ENCODE assay signal across 26 cellular contexts in the genomic region with DNA sequence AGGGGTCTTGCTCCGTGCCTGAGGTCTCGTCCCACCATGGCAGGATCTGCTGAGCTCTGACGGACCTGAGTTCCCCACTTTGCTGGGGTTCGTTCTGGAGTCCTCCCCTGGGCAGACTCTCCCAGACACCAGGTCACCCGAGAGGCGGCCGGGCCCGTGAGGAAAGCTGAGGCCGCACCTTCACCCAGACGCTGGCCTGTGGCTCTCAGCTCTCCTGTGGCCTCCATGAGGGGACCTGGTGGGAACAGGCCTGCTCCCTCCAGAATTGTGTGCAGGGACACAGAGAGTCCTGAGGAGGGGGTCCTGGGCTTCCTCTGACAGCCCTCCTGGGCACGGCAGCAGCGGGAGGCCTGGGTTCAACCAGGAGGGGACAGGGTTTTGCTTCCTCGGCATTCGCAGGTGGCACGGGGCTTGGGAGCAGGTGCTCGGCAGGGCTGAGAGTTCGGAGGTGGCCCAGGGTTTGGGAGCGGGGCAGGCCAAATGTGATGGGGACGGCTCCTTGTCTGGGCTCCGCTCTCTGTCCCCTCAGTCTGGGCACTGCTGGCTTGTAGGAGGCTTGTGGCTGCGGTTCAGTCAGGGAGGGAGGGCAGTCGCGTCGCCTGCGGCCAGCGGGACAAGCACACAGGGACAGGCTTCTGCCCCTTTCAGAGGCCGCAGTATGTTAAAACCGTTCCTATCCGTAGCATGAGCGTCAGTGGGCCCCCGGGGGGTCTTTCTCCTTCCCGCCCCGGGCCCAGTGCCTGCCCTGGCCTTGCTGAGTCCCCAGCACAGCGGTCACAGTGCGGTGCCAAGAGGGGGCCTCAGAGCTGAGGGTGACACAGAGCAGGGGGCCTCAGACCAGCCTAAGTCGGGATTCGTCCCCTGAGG. TPM values are rescaled to one million over a fixed set of nuclear protein-coding genes. Genes with fewer than 3 reads are reported as not detected.
A peak's percentile ranks its signal among the peaks of the same experiment; 100 is the strongest.
DNase-seq lines count a peak whose midpoint lies in the region; ATAC-seq, FAIRE-seq and TF ChIP-seq lines count a peak whose summit lies in the region.
"Had no signal": no experiment of that assay in that cellular context is flagged by ENCODE, and none has a peak within 500 bp of the region (broad histone marks: within the 10 kb centered on the region; RNA-seq: fewer than 3 reads in every experiment).

No MANE protein-coding gene starts in this region.

- H3K23ac ChIP-seq in H1 (ENCODE audit: insufficient read length) = no peak overlapping the region

- WGBS in H1 (ENCODE audit: extremely low coverage in 1 of 2, insufficient coverage in 1 of 2, insufficient read length in 1 of 2, insufficient replicate concordance in 2 of 2, low coverage in 1 of 2, low lambda C conversion rate in 2 of 2, missing lambda C conversion rate in 1 of 2), 2 experiments = 94% methylated on average over 26 of the region's 37 CpGs; no CpG with 5 or more reads in 1 of the 2 experiments

- CTCF ChIA-PET in H1 (lab: Charles Lee; ENCODE audit: partially characterized antibody) = interaction anchor here (0.6 to 6.5 kb wide), 7 partner anchors 8 to 23 kb away, joined by 3 to 37 read pairs (median 5); no protein-coding TSS in a partner anchor

- H3K4me3 Mint-ChIP-seq in stimulated activated effector memory CD8-positive, alpha-beta T cell treated with anti-CD3 and anti-CD28 coated beads, Interleukin-12 subunit alpha, Interleukin-12 subunit beta, amount 100 ng/mL, for 72 hours = no peak overlapping the region
- H3K4me3 Mint-ChIP-seq: stimulated activated memory B cell treated with anti-CD40 and anti-IgM and Interleukin-4, amounts not matched to agents 10 μg/mL and 1 μg/mL and 100 μg/mL, for 72 hours had no signal

- no peak overlapping the region for H2BK15ac ChIP-seq in H1 (ENCODE audit: low read length)

- H2BK120ac ChIP-seq in H1 (replicated peaks; ENCODE audit: low read depth, low read length) = no peak overlapping the region

- FAIRE-seq in H1 (lab: Jason Lieb, UNC) (no peak), frontal cortex (lab: Jason Lieb, UNC) (no peak)
- FAIRE-seq: D721Med had no signal

- H2AFZ ChIP-seq in H1 (ENCODE audit: low read length) = no peak overlapping the region

- H3K27ac ChIP-seq in H1 (ENCODE audit: low read depth, low read length) = no peak overlapping the region
- H3K27ac ChIP-seq: adrenal gland, body of pancreas, C4-2B, epithelial cell of prostate, HL-60, SJSA1 had no signal

- no peak overlapping the region for H2BK20ac ChIP-seq in H1 (ENCODE audit: low read length)

- no peak for TF ChIP-seq RAD21 in H1 (IDR thresholded peaks at IDR 0.05 in 1 of 2, conservative IDR thresholded peaks at IDR 0.05 in 1 of 2; ENCODE audit: low read depth in 2 of 2, low read length in 2 of 2)

- no peak for TF ChIP-seq POLR2A in H1 (IDR thresholded peaks at IDR 0.05; ENCODE audit: control extremely low read depth in 1 of 2, low read depth in 2 of 2, low read length in 2 of 2)

- 0 out of 2 replicates have a peak overlapping the region, but pooled peaks have one; percentile 50 for H2BK12ac ChIP-seq in H1 (ENCODE audit: low read depth, low read length)

- H3K36me3 ChIP-seq in NT2/D1 (ENCODE audit: insufficient read depth, insufficient read length, low read length) (peaks cover 46% of the 10 kb centered on the region), H1 (ENCODE audit: control insufficient read depth in 2 of 4, insufficient read depth in 4 of 4, low read length in 3 of 4) (peaks cover 0 to 13% (median 4%) of the 10 kb centered on the region in 4 experiments; a peak in 3 of 8 replicates)

- H3K9me3 ChIP-seq in NT2/D1 (ENCODE audit: insufficient read depth, low read length) = no peaks in the 10 kb centered on the region
- no peaks in the 10 kb centered on the region for H3K9me3 ChIP-seq in H1 (ENCODE audit: insufficient read depth in 2 of 2, low read depth in 1 of 2, low read length in 1 of 2)
- H3K9me3 ChIP-seq: adrenal gland, body of pancreas, SJSA1 had no signal

- ATAC-seq in activated naive CD4-positive, alpha-beta T cell treated with anti-CD3 and anti-CD28 coated beads, Interleukin-2, amount 50 U/mL, for 72 hours = no peak
- ATAC-seq in stimulated activated effector memory CD8-positive, alpha-beta T cell treated with anti-CD3 and anti-CD28 coated beads, Interleukin-12 subunit alpha, Interleukin-12 subunit beta, amount 100 ng/mL, for 72 hours = no peak
- ATAC-seq: body of pancreas; sciatic nerve; stimulated activated memory B cell treated with anti-CD40 and anti-IgM and Interleukin-4, amounts not matched to agents 10 μg/mL and 1 μg/mL and 100 μg/mL, for 72 hours had no signal

- H3K4me1 ChIP-seq in NT2/D1 (ENCODE audit: insufficient read depth, insufficient read length) (peaks cover 10% of the 10 kb centered on the region), H1 (replicated peaks in 1 of 4; ENCODE audit: control insufficient read depth in 3 of 4, insufficient read depth in 4 of 4, low read length in 3 of 4) (no peaks in the 10 kb centered on the region)
- H3K4me1 ChIP-seq: body of pancreas, SJSA1 had no signal

- H3K56ac ChIP-seq in H1 (replicated peaks; ENCODE audit: insufficient read length, low read depth, low read length) = no peak overlapping the region

- H3K4ac ChIP-seq in H1 (replicated peaks; ENCODE audit: insufficient read length, low read depth, low read length) = no peak overlapping the region

- POLR2A ChIA-PET in H1 (lab: Charles Lee; ENCODE audit: partially characterized antibody) = interaction anchor here (1.0 to 1.1 kb wide), 2 partner anchors 9 to 10 kb away, joined by 3 read pairs; no protein-coding TSS in a partner anchor

- DNase-seq in activated naive CD4-positive, alpha-beta T cell treated with anti-CD3 and anti-CD28 coated beads, Interleukin-2, amount 50 U/mL, for 72 hours (ENCODE audit: low spot score in 2 of 2) = no peak
- no peak for DNase-seq in activated naive CD4-positive, alpha-beta T cell treated with Interleukin-2 at 50 U/mL for 16 hours
- DNase-seq in NT2/D1 (ENCODE audit: low read depth, low spot score) (no peak), H1 (ENCODE audit: low read depth in 1 of 2, low spot score in 2 of 2) (no peak), DMS53 (lab: John Stamatoyannopoulos, UW) (no peak), frontal cortex (ENCODE audit: low spot score in 2 of 2) (no peak)
- no peak for DNase-seq in stimulated activated effector memory CD8-positive, alpha-beta T cell treated with anti-CD3 and anti-CD28 coated beads, Interleukin-12 subunit alpha, Interleukin-12 subunit beta, amount 100 ng/mL, for 72 hours (ENCODE audit: low spot score in 2 of 2)
- DNase-seq: activated CD4-positive, alpha-beta T cell treated with anti-CD3 and anti-CD28 coated beads for 1 hour; adrenal gland; body of pancreas; Kasumi-1; NCI-H1436; NCI-H2081 treated with DMSO at 0.1 percent for 48 hours; NCI-H226; RPMI8226; stimulated activated CD4-positive, alpha-beta T cell treated with anti-CD3 and anti-CD28 coated beads, Interleukin-4, amount 100 ng/mL, for 24 hours had no signal

- H3K79me1 ChIP-seq in H1 (ENCODE audit: low read depth, low read length) = 0 out of 2 replicates have a peak, but pooled peaks cover under 1% of the 10 kb centered on the region

- H4K8ac ChIP-seq in H1 (ENCODE audit: extremely low read depth, insufficient read depth, low read length) = peak overlapping the region; percentile 57

- peak overlapping the region; percentile 80 to 87 for H3K27ac Mint-ChIP-seq in activated naive CD4-positive, alpha-beta T cell treated with anti-CD3 and anti-CD28 coated beads, Interleukin-2, amount 50 U/mL, for 72 hours
- H3K27ac Mint-ChIP-seq in stimulated activated effector memory CD8-positive, alpha-beta T cell treated with anti-CD3 and anti-CD28 coated beads, Interleukin-12 subunit alpha, Interleukin-12 subunit beta, amount 100 ng/mL, for 72 hours = peak overlapping the region; percentile 81
- H3K27ac Mint-ChIP-seq: progenitor cell of endocrine pancreas; stimulated activated memory B cell treated with anti-CD40 and anti-IgM and Interleukin-4, amounts not matched to agents 10 μg/mL and 1 μg/mL and 100 μg/mL, for 72 hours had no signal

- H4K20me1 ChIP-seq in H1 (replicated peaks in 1 of 2; ENCODE audit: control insufficient read depth in 1 of 2, insufficient read depth in 2 of 2, low read length in 2 of 2) = peaks cover 0 to 3% of the 10 kb centered on the region in 2 experiments

- no peak for TF ChIP-seq EP300 in H1 (IDR thresholded peaks at IDR 0.05; ENCODE audit: borderline replicate concordance in 1 of 2, low read depth in 2 of 2, low read length in 2 of 2)

- peak overlapping the region; percentile 10 for H3K9ac ChIP-seq in NT2/D1 (ENCODE audit: insufficient read length, low read depth)
- no peak overlapping the region for H3K9ac ChIP-seq in H1 (replicated peaks in 1 of 4; ENCODE audit: extremely low read depth in 1 of 4, low read depth in 3 of 4, low read length in 3 of 4)

- no peak overlapping the region for H2BK5ac ChIP-seq in H1 (ENCODE audit: low read depth, low read length)

- H3K23me2 ChIP-seq in H1 (ENCODE audit: low read depth, low read length) = no peaks in the 10 kb centered on the region

- no peak overlapping the region for H3K14ac ChIP-seq in H1 (ENCODE audit: insufficient read length)

- H3K9me3 Mint-ChIP-seq in activated naive CD4-positive, alpha-beta T cell treated with anti-CD3 and anti-CD28 coated beads, Interleukin-2, amount 50 U/mL, for 72 hours = no peaks in the 10 kb centered on the region
- H3K9me3 Mint-ChIP-seq in stimulated activated effector memory CD8-positive, alpha-beta T cell treated with anti-CD3 and anti-CD28 coated beads, Interleukin-12 subunit alpha, Interleukin-12 subunit beta, amount 100 ng/mL, for 72 hours = no peaks in the 10 kb centered on the region
- H3K9me3 Mint-ChIP-seq: stimulated activated memory B cell treated with anti-CD40 and anti-IgM and Interleukin-4, amounts not matched to agents 10 μg/mL and 1 μg/mL and 100 μg/mL, for 72 hours had no signal

- H2AK5ac ChIP-seq in H1 (ENCODE audit: low read depth, low read length) = no peak overlapping the region

- H3K4me3 ChIP-seq in NT2/D1 (ENCODE audit: insufficient read length, low read depth) (no peak overlapping the region), H1 (ENCODE audit: extremely low read depth in 1 of 4, insufficient read depth in 2 of 4, low read depth in 3 of 4, low read length in 4 of 4) (no peak overlapping the region)
- H3K4me3 ChIP-seq: adrenal gland, body of pancreas, SJSA1 had no signal

- H3K79me2 ChIP-seq in H1 (ENCODE audit: control insufficient read depth in 1 of 2, insufficient read depth in 2 of 2, low read length in 2 of 2) = no peaks in the 10 kb centered on the region

- H3K27me3 ChIP-seq in NT2/D1 (ENCODE audit: insufficient read depth, insufficient read length) (peaks cover 13% of the 10 kb centered on the region), H1 (replicated peaks in 1 of 4; ENCODE audit: control insufficient read depth in 3 of 4, extremely low read depth in 1 of 4, insufficient read depth in 3 of 4, low read length in 3 of 4) (no peaks in the 10 kb centered on the region)
- H3K27me3 ChIP-seq: body of pancreas, SJSA1 had no signal

- no peak overlapping the region for H4K5ac ChIP-seq in H1 (ENCODE audit: insufficient read length, low read depth, low read length)

- no peak overlapping the region for H3K18ac ChIP-seq in H1 (ENCODE audit: extremely low read depth, low read length)

- H3K4me2 ChIP-seq in H1 (ENCODE audit: insufficient read depth in 1 of 2, low read depth in 2 of 2, low read length in 2 of 2) = no peak overlapping the region

- no peak overlapping the region for H4K91ac ChIP-seq in H1 (replicated peaks; ENCODE audit: insufficient read length, low read length)

- peaks cover 0 to under 1% of the 10 kb centered on the region in 2 donors for H3K36me3 Mint-ChIP-seq in activated naive CD4-positive, alpha-beta T cell treated with anti-CD3 and anti-CD28 coated beads, Interleukin-2, amount 50 U/mL, for 72 hours
- peaks cover 35% of the 10 kb centered on the region for H3K36me3 Mint-ChIP-seq in stimulated activated effector memory CD8-positive, alpha-beta T cell treated with anti-CD3 and anti-CD28 coated beads, Interleukin-12 subunit alpha, Interleukin-12 subunit beta, amount 100 ng/mL, for 72 hours

- no peak for TF ChIP-seq CTCF in H1 (IDR thresholded peaks at IDR 0.05; ENCODE audit: control extremely low read depth in 1 of 3, insufficient read depth in 1 of 3, low read depth in 1 of 3, low read length in 3 of 3)

- peaks cover 43% of the 10 kb centered on the region for H3K4me1 Mint-ChIP-seq in stimulated activated effector memory CD8-positive, alpha-beta T cell treated with anti-CD3 and anti-CD28 coated beads, Interleukin-12 subunit alpha, Interleukin-12 subunit beta, amount 100 ng/mL, for 72 hours

RNA-seq across cellular contexts. Expression of gene SNAI3, which starts 8.1 kb away (rescaled TPM):
- 1 to 10 TPM; 5.4 to 6.4 TPM for total RNA-seq in activated naive CD4-positive, alpha-beta T cell treated with anti-CD3 and anti-CD28 coated beads, Interleukin-2, amount 50 U/mL, for 72 hours
- 8.5 and 8.7 TPM in 2 replicates for total RNA-seq in H1 (2021; fragmentation: NEBNext Ultra II Directional; extraction: Animal tissue kit (Norgen Biotek cat#: 25700))
- polyA plus RNA-seq in H1 (2011; rRNA removed) = 13.3 and 15.8 TPM in 2 replicates
- 9.4 TPM for polyA plus RNA-seq in H1 (2011; cell fraction: cytosol; rRNA removed)
- 11.3 TPM for polyA plus RNA-seq in H1 (2011; cell fraction: nucleus; rRNA removed)
- 5.5 to 8.7 TPM (median 8.3 TPM) in 4 replicates for polyA plus RNA-seq in H1 (2012, experiment 1 of 2)
- 9.6 TPM for polyA plus RNA-seq in H1 (2012, experiment 2 of 2)
- polyA plus RNA-seq in H1 (2013, experiment 1 of 2) = 9.0 TPM
- polyA plus RNA-seq in H1 (2013, experiment 2 of 2) = 9.0 TPM
- polyA minus RNA-seq in H1 (2011; rRNA and poly(A)+ RNA removed) = 4.3 and 5.2 TPM in 2 replicates
- polyA minus RNA-seq in H1 (2011; cell fraction: cytosol; rRNA and poly(A)+ RNA removed) = 7.3 TPM
- polyA minus RNA-seq in H1 (2011; cell fraction: nucleus; rRNA and poly(A)+ RNA removed) = 4.7 TPM
- total RNA-seq in frontal cortex = not detected
- total RNA-seq: Daoy had no signal
- polyA plus RNA-seq: neural cell had no signal

RNA-seq across cellular contexts. Expression of gene RNF166, which starts 11.8 kb away (rescaled TPM):
- 10 to 100 TPM; 47.5 to 82.5 TPM for total RNA-seq in activated naive CD4-positive, alpha-beta T cell treated with anti-CD3 and anti-CD28 coated beads, Interleukin-2, amount 50 U/mL, for 72 hours
- total RNA-seq in H1 (2021; fragmentation: NEBNext Ultra II Directional; extraction: Animal tissue kit (Norgen Biotek cat#: 25700)) = 28.7 and 31.2 TPM in 2 replicates
- 29.8 and 36.6 TPM in 2 replicates for polyA plus RNA-seq in H1 (2011; rRNA removed)
- 33.3 TPM for polyA plus RNA-seq in H1 (2011; cell fraction: cytosol; rRNA removed)
- polyA plus RNA-seq in H1 (2011; cell fraction: nucleus; rRNA removed) = 86.5 TPM
- 11.9 to 24.8 TPM (median 22.4 TPM) in 4 replicates for polyA plus RNA-seq in H1 (2012, experiment 1 of 2)
- 21.8 TPM for polyA plus RNA-seq in H1 (2012, experiment 2 of 2)
- polyA plus RNA-seq in H1 (2013, experiment 1 of 2) = 24.2 TPM
- polyA plus RNA-seq in H1 (2013, experiment 2 of 2) = 22.1 TPM
- 11.7 and 12.3 TPM in 2 replicates for polyA minus RNA-seq in H1 (2011; rRNA and poly(A)+ RNA removed)
- polyA minus RNA-seq in H1 (2011; cell fraction: cytosol; rRNA and poly(A)+ RNA removed) = 23.6 TPM
- 24.6 TPM for polyA minus RNA-seq in H1 (2011; cell fraction: nucleus; rRNA and poly(A)+ RNA removed)
- total RNA-seq in frontal cortex = 10.2 TPM

RNA-seq across cellular contexts. Expression of gene CTU2, which starts 11.8 kb away (rescaled TPM):
- total RNA-seq in activated naive CD4-positive, alpha-beta T cell treated with anti-CD3 and anti-CD28 coated beads, Interleukin-2, amount 50 U/mL, for 72 hours = 10 to 100 TPM; 32.2 to 35.5 TPM
- total RNA-seq in H1 (2021; fragmentation: NEBNext Ultra II Directional; extraction: Animal tissue kit (Norgen Biotek cat#: 25700)) = 42.9 and 49.7 TPM in 2 replicates
- 32.7 and 45.4 TPM in 2 replicates for polyA plus RNA-seq in H1 (2011; rRNA removed)
- polyA plus RNA-seq in H1 (2011; cell fraction: cytosol; rRNA removed) = 29.7 TPM
- polyA plus RNA-seq in H1 (2011; cell fraction: nucleus; rRNA removed) = 60.2 TPM
- polyA plus RNA-seq in H1 (2012, experiment 1 of 2) = 22.3 to 36.0 TPM (median 28.1 TPM) in 4 replicates
- 31.0 TPM for polyA plus RNA-seq in H1 (2012, experiment 2 of 2)
- polyA plus RNA-seq in H1 (2013, experiment 1 of 2) = 62.2 TPM
- 60.5 TPM for polyA plus RNA-seq in H1 (2013, experiment 2 of 2)
- 10.7 and 10.9 TPM in 2 replicates for polyA minus RNA-seq in H1 (2011; rRNA and poly(A)+ RNA removed)
- 19.5 TPM for polyA minus RNA-seq in H1 (2011; cell fraction: cytosol; rRNA and poly(A)+ RNA removed)
- 20.0 TPM for polyA minus RNA-seq in H1 (2011; cell fraction: nucleus; rRNA and poly(A)+ RNA removed)
- total RNA-seq in frontal cortex = 15.1 TPM

RNA-seq across cellular contexts. Expression of gene MVD, which starts 31.6 kb away (rescaled TPM):
- 10 to 100 TPM; 91.6 to 96.1 TPM for total RNA-seq in activated naive CD4-positive, alpha-beta T cell treated with anti-CD3 and anti-CD28 coated beads, Interleukin-2, amount 50 U/mL, for 72 hours
- total RNA-seq in H1 (2021; fragmentation: NEBNext Ultra II Directional; extraction: Animal tissue kit (Norgen Biotek cat#: 25700)) = 77.3 and 80.6 TPM in 2 replicates
- polyA plus RNA-seq in H1 (2011; rRNA removed) = 47.2 and 72.1 TPM in 2 replicates
- 74.6 TPM for polyA plus RNA-seq in H1 (2011; cell fraction: cytosol; rRNA removed)
- 130 TPM for polyA plus RNA-seq in H1 (2011; cell fraction: nucleus; rRNA removed)
- polyA plus RNA-seq in H1 (2012, experiment 1 of 2) = 52.7 to 95.2 TPM (median 88.5 TPM) in 4 replicates
- polyA plus RNA-seq in H1 (2012, experiment 2 of 2) = 64.7 TPM
- 71.4 TPM for polyA plus RNA-seq in H1 (2013, experiment 1 of 2)
- polyA plus RNA-seq in H1 (2013, experiment 2 of 2) = 71.3 TPM
- 15.9 and 21.7 TPM in 2 replicates for polyA minus RNA-seq in H1 (2011; rRNA and poly(A)+ RNA removed)
- 39.8 TPM for polyA minus RNA-seq in H1 (2011; cell fraction: cytosol; rRNA and poly(A)+ RNA removed)
- 41.1 TPM for polyA minus RNA-seq in H1 (2011; cell fraction: nucleus; rRNA and poly(A)+ RNA removed)
- total RNA-seq in frontal cortex = 66.0 TPM

RNA-seq across cellular contexts. Expression of gene CYBA, which starts 43.6 kb away (rescaled TPM):
- 100 to 1,000 TPM; 112 to 267 TPM for total RNA-seq in activated naive CD4-positive, alpha-beta T cell treated with anti-CD3 and anti-CD28 coated beads, Interleukin-2, amount 50 U/mL, for 72 hours
- 136 and 161 TPM in 2 replicates for total RNA-seq in H1 (2021; fragmentation: NEBNext Ultra II Directional; extraction: Animal tissue kit (Norgen Biotek cat#: 25700))
- 254 and 340 TPM in 2 replicates for polyA plus RNA-seq in H1 (2011; rRNA removed)
- polyA plus RNA-seq in H1 (2011; cell fraction: cytosol; rRNA removed) = 233 TPM
- 322 TPM for polyA plus RNA-seq in H1 (2011; cell fraction: nucleus; rRNA removed)
- 69.1 to 193 TPM (median 184 TPM) in 4 replicates for polyA plus RNA-seq in H1 (2012, experiment 1 of 2)
- 245 TPM for polyA plus RNA-seq in H1 (2012, experiment 2 of 2)
- polyA plus RNA-seq in H1 (2013, experiment 1 of 2) = 267 TPM
- polyA plus RNA-seq in H1 (2013, experiment 2 of 2) = 285 TPM
- 41.6 and 53.9 TPM in 2 replicates for polyA minus RNA-seq in H1 (2011; rRNA and poly(A)+ RNA removed)
- polyA minus RNA-seq in H1 (2011; cell fraction: cytosol; rRNA and poly(A)+ RNA removed) = 80.0 TPM
- 68.6 TPM for polyA minus RNA-seq in H1 (2011; cell fraction: nucleus; rRNA and poly(A)+ RNA removed)
- total RNA-seq in frontal cortex = 24.9 TPM
- total RNA-seq: SJSA1 had no signal
